ENCODE assay signal across 8 cellular contexts in genomic region chr16:85799497-85800320, GRCh38. TPM values are rescaled to one million over a fixed set of nuclear protein-coding genes. Genes with fewer than 3 reads are reported as not detected.
DNase-seq lines count a peak whose midpoint lies in the region; ATAC-seq and TF ChIP-seq lines count a peak whose summit lies in the region.

Gene COX4I1, plus strand, starts transcription at chr16:85799695. Its CDS starts 1,511 bp downstream, at chr16:85801206.
Gene EMC8, minus strand, starts transcription at chr16:85799544. Its CDS starts 249 bp downstream, at chr16:85799295.

- H3K9me3 Mint-ChIP-seq in GM23338, result no peaks in the 10 kb centered on the region; the same call in 2 of the 3 replicates
- H3K9me3 Mint-ChIP-seq in activated T-helper 1 cell treated with anti-CD3 and anti-CD28 coated beads, Interleukin-12 subunit alpha, Interleukin-12 subunit beta, Interleukin-2, Interleukin-4 antibody, amounts not matched to agents 30 ng/mL and 10 ng/mL and 1 ng/mL, durations not matched to agents 14 hours and 24 hours and 36 hours, result no peaks in the 10 kb centered on the region
- H3K9me3 Mint-ChIP-seq in naive B cell, result no peaks in the 10 kb centered on the region
- H3K9me3 Mint-ChIP-seq in stimulated activated effector memory CD8-positive, alpha-beta T cell treated with anti-CD3 and anti-CD28 coated beads, Interleukin-12 subunit alpha, Interleukin-12 subunit beta, amount 100 ng/mL, for 72 hours, result no peaks in the 10 kb centered on the region

- peak within 1 kb of the TSS; percentile 74 for H2AFZ ChIP-seq in GM23338

- peaks cover 28% of the 10 kb centered on the region for H3K36me3 ChIP-seq in GM23338 (ENCODE audit: insufficient read depth)

- peak; percentile 91 for ATAC-seq in GM23338
- peak; percentile 83 to 86 for ATAC-seq in naive B cell (ENCODE audit: low read depth in 2 of 2)
- peak; percentile 94 for ATAC-seq in stimulated activated effector memory CD8-positive, alpha-beta T cell treated with anti-CD3 and anti-CD28 coated beads, Interleukin-12 subunit alpha, Interleukin-12 subunit beta, amount 100 ng/mL, for 72 hours

- H3K27me3 Mint-ChIP-seq in GM23338 (ENCODE audit: insufficient read depth, low read depth, poor library complexity), result peaks cover 18% of the 10 kb centered on the region
- H3K27me3 Mint-ChIP-seq in activated T-helper 1 cell treated with anti-CD3 and anti-CD28 coated beads, Interleukin-12 subunit alpha, Interleukin-12 subunit beta, Interleukin-2, Interleukin-4 antibody, amounts not matched to agents 30 ng/mL and 10 ng/mL and 1 ng/mL, durations not matched to agents 14 hours and 24 hours and 36 hours (ENCODE audit: insufficient read depth), result no peaks in the 10 kb centered on the region
- no peaks in the 10 kb centered on the region for H3K27me3 Mint-ChIP-seq in naive B cell

- peaks cover 46% of the 10 kb centered on the region for H4K20me1 ChIP-seq in GM23338 (replicated peaks; ENCODE audit: insufficient read depth)

- peak within 1 kb of the TSS; percentile 98 for H3K4me3 ChIP-seq in GM23338

- DNase-seq in Daoy (ENCODE audit: low read depth) (peak; percentile 93), GM23338 (ENCODE audit: low spot score) (peak; percentile 97), Kasumi-1 (lab: John Stamatoyannopoulos, UW) (peak; percentile 90 to 92), RPMI7951 (ENCODE audit: low read depth) (peak; percentile 90), fibroblast of gingiva (ENCODE audit: low read depth) (peak; percentile 95), naive B cell (peak; percentile 91)
- peak; percentile 93 for DNase-seq in activated T-helper 1 cell treated with anti-CD3 and anti-CD28 coated beads, Interleukin-12 subunit alpha, Interleukin-12 subunit beta, Interleukin-2, Interleukin-4 antibody, amounts not matched to agents 30 ng/mL and 10 ng/mL and 1 ng/mL, durations not matched to agents 14 hours and 24 hours and 36 hours (ENCODE audit: low spot score)
- DNase-seq in stimulated activated effector memory CD8-positive, alpha-beta T cell treated with anti-CD3 and anti-CD28 coated beads, Interleukin-12 subunit alpha, Interleukin-12 subunit beta, amount 100 ng/mL, for 72 hours (ENCODE audit: low spot score in 2 of 2), result peak; percentile 92 to 96

- no peaks in the 10 kb centered on the region for H3K27me3 ChIP-seq in GM23338 (ENCODE audit: insufficient read depth)

- H3K4me3 Mint-ChIP-seq in GM23338, result peak within 1 kb of the TSS; percentile 89
- peak within 1 kb of the TSS; percentile 92 for H3K4me3 Mint-ChIP-seq in activated T-helper 1 cell treated with anti-CD3 and anti-CD28 coated beads, Interleukin-12 subunit alpha, Interleukin-12 subunit beta, Interleukin-2, Interleukin-4 antibody, amounts not matched to agents 30 ng/mL and 10 ng/mL and 1 ng/mL, durations not matched to agents 14 hours and 24 hours and 36 hours
- H3K4me3 Mint-ChIP-seq in naive B cell, result peak within 1 kb of the TSS; percentile 89 to 97 (median 93)
- H3K4me3 Mint-ChIP-seq in stimulated activated effector memory CD8-positive, alpha-beta T cell treated with anti-CD3 and anti-CD28 coated beads, Interleukin-12 subunit alpha, Interleukin-12 subunit beta, amount 100 ng/mL, for 72 hours, result peak within 1 kb of the TSS; percentile 82

- H3K4me1 Mint-ChIP-seq in GM23338 (peaks cover 18% of the 10 kb centered on the region), naive B cell (peaks cover 36 to 61% (median 41%) of the 10 kb centered on the region in 3 donors)
- H3K4me1 Mint-ChIP-seq in activated T-helper 1 cell treated with anti-CD3 and anti-CD28 coated beads, Interleukin-12 subunit alpha, Interleukin-12 subunit beta, Interleukin-2, Interleukin-4 antibody, amounts not matched to agents 30 ng/mL and 10 ng/mL and 1 ng/mL, durations not matched to agents 14 hours and 24 hours and 36 hours (ENCODE audit: low read depth), result peaks cover 57% of the 10 kb centered on the region
- peaks cover 56% of the 10 kb centered on the region for H3K4me1 Mint-ChIP-seq in stimulated activated effector memory CD8-positive, alpha-beta T cell treated with anti-CD3 and anti-CD28 coated beads, Interleukin-12 subunit alpha, Interleukin-12 subunit beta, amount 100 ng/mL, for 72 hours

- no peaks in the 10 kb centered on the region for H3K9me2 ChIP-seq in GM23338 (ENCODE audit: insufficient read depth)

- intact Hi-C loops in activated T-helper 1 cell treated with anti-CD3 and anti-CD28 coated beads, Interleukin-12 subunit alpha, Interleukin-12 subunit beta, Interleukin-2, Interleukin-4 antibody, amounts not matched to agents 30 ng/mL and 10 ng/mL and 1 ng/mL, durations not matched to agents 14 hours and 24 hours and 36 hours (cut with micrococcal nuclease), result loop anchor here (1.0 to 5.0 kb wide), 4 partner anchors 110 to 1992 kb away; partner anchors contain the start of genes HSBP1 and ZDHHC7

- H3K36me3 Mint-ChIP-seq in GM23338 (ENCODE audit: low read depth) (peaks cover 66% of the 10 kb centered on the region), naive B cell (peaks cover 15 to 30% of the 10 kb centered on the region in 2 donors)
- H3K36me3 Mint-ChIP-seq in activated T-helper 1 cell treated with anti-CD3 and anti-CD28 coated beads, Interleukin-12 subunit alpha, Interleukin-12 subunit beta, Interleukin-2, Interleukin-4 antibody, amounts not matched to agents 30 ng/mL and 10 ng/mL and 1 ng/mL, durations not matched to agents 14 hours and 24 hours and 36 hours (ENCODE audit: low read depth), result peaks cover 50% of the 10 kb centered on the region
- peaks cover 67% of the 10 kb centered on the region for H3K36me3 Mint-ChIP-seq in stimulated activated effector memory CD8-positive, alpha-beta T cell treated with anti-CD3 and anti-CD28 coated beads, Interleukin-12 subunit alpha, Interleukin-12 subunit beta, amount 100 ng/mL, for 72 hours

- peaks cover 88% of the 10 kb centered on the region for H3K79me2 ChIP-seq in GM23338 (replicated peaks; ENCODE audit: insufficient read depth)

- peaks cover 9% of the 10 kb centered on the region for H3K4me1 ChIP-seq in GM23338 (ENCODE audit: insufficient read depth)

- peak within 1 kb of the TSS; percentile 87 for H3K27ac ChIP-seq in GM23338 (ENCODE audit: low read depth)

- TF ChIP-seq CTCF in GM23338 (conservative IDR thresholded peaks at IDR 0.05; ENCODE audit: low read depth in 2 of 2), result no peak

- H3K4me2 ChIP-seq in GM23338, result peak within 1 kb of the TSS; percentile 99

- H3K27ac Mint-ChIP-seq in GM23338, result peak within 1 kb of the TSS; percentile 89
- H3K27ac Mint-ChIP-seq in activated T-helper 1 cell treated with anti-CD3 and anti-CD28 coated beads, Interleukin-12 subunit alpha, Interleukin-12 subunit beta, Interleukin-2, Interleukin-4 antibody, amounts not matched to agents 30 ng/mL and 10 ng/mL and 1 ng/mL, durations not matched to agents 14 hours and 24 hours and 36 hours, result peak within 1 kb of the TSS; percentile 96
- peak within 1 kb of the TSS; percentile 95 to 100 (median 98) for H3K27ac Mint-ChIP-seq in naive B cell
- H3K27ac Mint-ChIP-seq in stimulated activated effector memory CD8-positive, alpha-beta T cell treated with anti-CD3 and anti-CD28 coated beads, Interleukin-12 subunit alpha, Interleukin-12 subunit beta, amount 100 ng/mL, for 72 hours, result peak within 1 kb of the TSS; percentile 95

- H3F3A ChIP-seq in GM23338 (replicated peaks; ENCODE audit: low read depth), result 0 out of 2 replicates have a peak, but pooled peaks cover 3% of the 10 kb centered on the region

TF ChIP-seq in GM23338, 12 proteins besides CTCF, POLR2A, EP300 and RAD21 (continues in another document):
- peak; percentile 78 for TF ChIP-seq CREB1 (CRISPR knock-in tag; IDR thresholded peaks at IDR 0.05; ENCODE audit: low read depth)
- TF ChIP-seq ZNF114 (CRISPR knock-in tag; IDR thresholded peaks at IDR 0.05), result no peak
- TF ChIP-seq NANOG (IDR thresholded peaks at IDR 0.05; ENCODE audit: borderline replicate concordance), result no peak
- peak; percentile 91 for TF ChIP-seq POLR2AphosphoS5 (IDR thresholded peaks at IDR 0.05; ENCODE audit: low read depth)
- TF ChIP-seq ETS1 (IDR thresholded peaks at IDR 0.05), result peak; percentile 87

RNA-seq across cellular contexts. Expression of gene COX4I1, which starts in this region (rescaled TPM):
- 465 and 540 TPM in 2 replicates for total RNA-seq in Daoy (2014; rRNA removed; shearing (Covaris generic))
- total RNA-seq in GM23338 (2014; rRNA removed; shearing (Covaris generic)), result 329 and 388 TPM in 2 replicates
- polyA plus RNA-seq in GM23338 (2016; fragmentation: Nextera tagmentation; extraction: Ambion mirVana) (1,008 and 1,053 TPM in 2 replicates), naive B cell (ENCODE audit: low read depth in 6 of 6) (1,000 to 10,000 TPM in 5 of 6 donors, 100 to 1,000 TPM in 1; 943 to 1,321 (median 1,168) TPM)
- total RNA-seq in RPMI7951 (2014; rRNA removed; shearing (Covaris generic)), result 560 and 594 TPM in 2 replicates
- 544 and 558 TPM in 2 replicates for total RNA-seq in activated T-helper 1 cell treated with anti-CD3 and anti-CD28 coated beads, Interleukin-12 subunit alpha, Interleukin-12 subunit beta, Interleukin-2, Interleukin-4 antibody, amounts not matched to agents 30 ng/mL and 10 ng/mL and 1 ng/mL, durations not matched to agents 14 hours and 24 hours and 36 hours

RNA-seq across cellular contexts. Expression of gene EMC8, which starts in this region (rescaled TPM):
- total RNA-seq in Daoy (2014; rRNA removed; shearing (Covaris generic)), result 40.5 and 46.5 TPM in 2 replicates
- 61.0 and 69.4 TPM in 2 replicates for total RNA-seq in GM23338 (2014; rRNA removed; shearing (Covaris generic))
- polyA plus RNA-seq in GM23338 (2016; fragmentation: Nextera tagmentation; extraction: Ambion mirVana) (47.5 and 51.1 TPM in 2 replicates), naive B cell (ENCODE audit: low read depth in 6 of 6) (10 to 100 TPM; 18.8 to 27.7 (median 21.5) TPM)
- total RNA-seq in RPMI7951 (2014; rRNA removed; shearing (Covaris generic)), result 46.9 and 51.4 TPM in 2 replicates
- total RNA-seq in activated T-helper 1 cell treated with anti-CD3 and anti-CD28 coated beads, Interleukin-12 subunit alpha, Interleukin-12 subunit beta, Interleukin-2, Interleukin-4 antibody, amounts not matched to agents 30 ng/mL and 10 ng/mL and 1 ng/mL, durations not matched to agents 14 hours and 24 hours and 36 hours, result 49.5 and 51.1 TPM in 2 replicates

Comparison
In these comparisons a context has a peak if more than half of its experiments do, and no peak if none do; other contexts are left out.
1. Peak in every context shown above with its lines: DNase-seq, ATAC-seq, H3K4me3 ChIP-seq and H3K27ac ChIP-seq.